Comparison of ENCODE assay signal across 21 cellular contexts in genomic region chr4:139934786-139935330, GRCh38.
DNase-seq lines count a peak whose midpoint lies in the region; FAIRE-seq and TF ChIP-seq lines count a peak whose summit lies in the region.
"Had no signal": no experiment of that assay in that cellular context is flagged by ENCODE, and none has a peak within 500 bp of the region (broad histone marks: within the 10 kb centered on the region; RNA-seq: fewer than 3 reads in every experiment).

No MANE protein-coding gene starts in this region.

- H3K27me3 Mint-ChIP-seq in brain (no peaks in the 10 kb centered on the region), progenitor cell of endocrine pancreas (no peaks in the 10 kb centered on the region), osteocyte (ENCODE audit: unreplicated experiment) (peaks cover 5% of the 10 kb centered on the region)

- peaks cover 6% of the 10 kb centered on the region for H3K4me1 Mint-ChIP-seq in brain
- peaks cover 24% of the 10 kb centered on the region for H3K4me1 Mint-ChIP-seq in progenitor cell of endocrine pancreas (ENCODE audit: low read depth)
- no peaks in the 10 kb centered on the region for H3K4me1 Mint-ChIP-seq in osteocyte (ENCODE audit: unreplicated experiment)
- H3K4me1 Mint-ChIP-seq: activated naive CD8-positive, alpha-beta T cell treated with anti-CD3 and anti-CD28 coated beads, Interleukin-2, amount 50 U/mL, for 24 hours; stimulated activated effector memory CD8-positive, alpha-beta T cell treated with anti-CD3 and anti-CD28 coated beads, Interleukin-12 subunit alpha, Interleukin-12 subunit beta, amount 100 ng/mL, for 72 hours had no signal

- FAIRE-seq in GM19239 (lab: Jason Lieb, UNC) = no peak

- peak; percentile 67 for DNase-seq in DMS153 (lab: John Stamatoyannopoulos, UW)
- no peak for DNase-seq in DMS153 treated with DMSO at 0.1 percent for 48 hours (lab: John Stamatoyannopoulos, UW; ENCODE audit: unreplicated experiment)
- peak; percentile 10 for DNase-seq in NCI-H2107 (lab: John Stamatoyannopoulos, UW)
- DNase-seq in progenitor cell of endocrine pancreas (ENCODE audit: low spot score, unreplicated experiment) = no peak
- DNase-seq in osteocyte (ENCODE audit: extremely low spot score, unreplicated experiment) = no peak
- DNase-seq in GM19239 (ENCODE audit: insufficient read length, low spot score) = no peak
- no peak for DNase-seq in GM10266 (ENCODE audit: extremely low spot score)
- DNase-seq: 8988T; activated CD8-positive, alpha-beta T cell treated with anti-CD3 and anti-CD28 coated beads, Interleukin-2, amount 10 ng/mL, durations not matched to agents 7 days and 5 days; activated naive CD8-positive, alpha-beta T cell treated with anti-CD3 and anti-CD28 coated beads, Interleukin-2, amount 50 U/mL, for 24 hours; caudate nucleus; DND-41; effector CD8-positive, alpha-beta T cell; MG63; NCI-H774; posterior cingulate gyrus; RPMI8226; thyroid gland had no signal

- H3K9me3 Mint-ChIP-seq in brain = no peaks in the 10 kb centered on the region
- H3K9me3 Mint-ChIP-seq in progenitor cell of endocrine pancreas (ENCODE audit: low read depth) = no peaks in the 10 kb centered on the region
- H3K9me3 Mint-ChIP-seq in osteocyte (ENCODE audit: unreplicated experiment) = no peaks in the 10 kb centered on the region
- H3K9me3 Mint-ChIP-seq: activated naive CD8-positive, alpha-beta T cell treated with anti-CD3 and anti-CD28 coated beads, Interleukin-2, amount 50 U/mL, for 24 hours; activated T-helper 1 cell treated with anti-CD3 and anti-CD28 coated beads, Interleukin-12 subunit alpha, Interleukin-12 subunit beta, Interleukin-2, Interleukin-4 antibody, amounts not matched to agents 30 ng/mL and 10 ng/mL and 1 ng/mL, durations not matched to agents 14 hours and 24 hours and 36 hours; stimulated activated effector memory CD8-positive, alpha-beta T cell treated with anti-CD3 and anti-CD28 coated beads, Interleukin-12 subunit alpha, Interleukin-12 subunit beta, amount 100 ng/mL, for 72 hours had no signal

- H3K36me3 Mint-ChIP-seq in brain (no peaks in the 10 kb centered on the region), progenitor cell of endocrine pancreas (ENCODE audit: insufficient read depth) (no peaks in the 10 kb centered on the region), osteocyte (ENCODE audit: unreplicated experiment) (peaks cover 2% of the 10 kb centered on the region)
- H3K36me3 Mint-ChIP-seq: stimulated activated effector memory CD8-positive, alpha-beta T cell treated with anti-CD3 and anti-CD28 coated beads, Interleukin-12 subunit alpha, Interleukin-12 subunit beta, amount 100 ng/mL, for 72 hours had no signal

- TF ChIP-seq CTCF in brain (conservative IDR thresholded peaks at IDR 0.05) = no peak
- no peak for TF ChIP-seq CTCF in progenitor cell of endocrine pancreas (IDR thresholded peaks at IDR 0.05; ENCODE audit: unreplicated experiment)
- no peak for TF ChIP-seq CTCF in osteocyte (IDR thresholded peaks at IDR 0.05)
- no peak for TF ChIP-seq CTCF in GM10266 (IDR thresholded peaks at IDR 0.05; ENCODE audit: control insufficient read depth, insufficient read depth, low read depth, missing control alignments)

- H3K4me3 Mint-ChIP-seq in brain (peak overlapping the region in 3 of 5 experiments; percentile 7 to 55 (median 8)), progenitor cell of endocrine pancreas (ENCODE audit: low read depth) (no peak overlapping the region), osteocyte (ENCODE audit: unreplicated experiment) (no peak overlapping the region)
- H3K4me3 Mint-ChIP-seq: activated CD8-positive, alpha-beta T cell treated with anti-CD3 and anti-CD28 coated beads, Interleukin-2, amount 10 ng/mL, durations not matched to agents 7 days and 5 days; activated naive CD8-positive, alpha-beta T cell treated with anti-CD3 and anti-CD28 coated beads, Interleukin-2, amount 50 U/mL, for 24 hours; activated T-helper 1 cell treated with anti-CD3 and anti-CD28 coated beads, Interleukin-12 subunit alpha, Interleukin-12 subunit beta, Interleukin-2, Interleukin-4 antibody, amounts not matched to agents 30 ng/mL and 10 ng/mL and 1 ng/mL, durations not matched to agents 14 hours and 24 hours and 36 hours; stimulated activated effector memory CD8-positive, alpha-beta T cell treated with anti-CD3 and anti-CD28 coated beads, Interleukin-12 subunit alpha, Interleukin-12 subunit beta, amount 100 ng/mL, for 72 hours had no signal

- no peak overlapping the region for H3K27ac Mint-ChIP-seq in brain
- H3K27ac Mint-ChIP-seq in progenitor cell of endocrine pancreas = peak overlapping the region; percentile 51
- no peak overlapping the region for H3K27ac Mint-ChIP-seq in osteocyte (ENCODE audit: unreplicated experiment)
- H3K27ac Mint-ChIP-seq: activated CD8-positive, alpha-beta T cell treated with anti-CD3 and anti-CD28 coated beads, Interleukin-2, amount 10 ng/mL, durations not matched to agents 7 days and 5 days; activated naive CD8-positive, alpha-beta T cell treated with anti-CD3 and anti-CD28 coated beads, Interleukin-2, amount 50 U/mL, for 24 hours; activated T-helper 1 cell treated with anti-CD3 and anti-CD28 coated beads, Interleukin-12 subunit alpha, Interleukin-12 subunit beta, Interleukin-2, Interleukin-4 antibody, amounts not matched to agents 30 ng/mL and 10 ng/mL and 1 ng/mL, durations not matched to agents 14 hours and 24 hours and 36 hours; stimulated activated effector memory CD8-positive, alpha-beta T cell treated with anti-CD3 and anti-CD28 coated beads, Interleukin-12 subunit alpha, Interleukin-12 subunit beta, amount 100 ng/mL, for 72 hours had no signal

Comparison
In these comparisons a context has a peak if more than half of its experiments do, and no peak if none do; other contexts are left out.
1. DNase-seq: peak in DMS153 (single experiment) and NCI-H2107 (single experiment); none in DMS153 treated with DMSO at 0.1 percent for 48 hours (single experiment), progenitor cell of endocrine pancreas (single experiment), osteocyte (single experiment), GM19239 (single experiment) and GM10266 (single experiment).
2. H3K4me3 Mint-ChIP-seq: peak in brain (3 of 5); none in progenitor cell of endocrine pancreas (single experiment) and osteocyte (single experiment).